ENCODE assay signal across 16 cellular contexts in the genomic region with DNA sequence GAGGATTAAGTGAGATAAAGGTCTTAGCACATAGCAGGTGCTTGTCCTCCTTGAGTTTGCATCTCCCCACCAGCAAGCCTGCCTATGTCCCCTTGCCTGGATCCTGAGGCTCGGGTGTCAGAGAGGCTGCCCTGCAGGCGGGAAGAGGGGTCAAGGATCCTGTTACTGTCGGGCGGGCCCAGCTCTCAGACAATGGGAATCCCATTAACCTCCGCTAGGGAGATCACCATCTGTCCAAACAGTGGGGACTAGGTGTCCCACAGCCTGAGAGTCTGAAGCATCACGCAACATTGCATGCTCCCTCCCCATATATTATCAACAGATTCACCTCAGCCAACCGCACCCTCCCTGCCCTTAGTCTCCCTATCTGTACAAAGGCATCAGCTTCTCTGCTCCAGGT.
"Had no signal": no experiment of that assay in that cellular context is flagged by ENCODE, and none has a peak within 500 bp of the region (broad histone marks: within the 10 kb centered on the region; RNA-seq: fewer than 3 reads in every experiment).

No MANE protein-coding gene starts in this region.

- H3K4me1 Mint-ChIP-seq: activated B cell treated with CpG ODN at 0.5 μM for 24 hours; activated T-helper 17 cell treated with anti-CD3 and anti-CD28 coated beads, Interleukin-2, amount 50 U/mL, for 72 hours had no signal

- H3K27ac Mint-ChIP-seq: activated B cell treated with CpG ODN at 0.5 μM for 24 hours; activated T-helper 17 cell treated with anti-CD3 and anti-CD28 coated beads, Interleukin-2, amount 50 U/mL, for 72 hours; stimulated activated naive CD8-positive, alpha-beta T cell treated with anti-CD3 and anti-CD28 coated beads, Interleukin-15, Interleukin-2, amounts not matched to agents 100 ng/mL and 50 ng/mL, for 24 hours had no signal

- DNase-seq: activated B cell treated with CpG ODN at 0.5 μM for 24 hours; activated CD4-positive, alpha-beta T cell treated with anti-CD3 and anti-CD28 coated beads for 48 hours; activated naive CD4-positive, alpha-beta T cell treated with Interleukin-2 at 50 U/mL for 16 hours; anterior cingulate cortex; cerebellar nuclear complex; dermis blood vessel endothelial cell; erythroblast; gastrocnemius medialis; heart right ventricle; mesenchymal stem cell; SW 1271; trophoblast cell had no signal

- H3K4me3 Mint-ChIP-seq: activated B cell treated with CpG ODN at 0.5 μM for 24 hours; activated T-helper 17 cell treated with anti-CD3 and anti-CD28 coated beads, Interleukin-2, amount 50 U/mL, for 72 hours; stimulated activated naive CD8-positive, alpha-beta T cell treated with anti-CD3 and anti-CD28 coated beads, Interleukin-15, Interleukin-2, amounts not matched to agents 100 ng/mL and 50 ng/mL, for 24 hours had no signal

- H3K4me3 ChIP-seq: gastrocnemius medialis, heart right ventricle, suprapubic skin had no signal

- H3K4me1 ChIP-seq: gastrocnemius medialis, heart right ventricle, suprapubic skin had no signal

- ATAC-seq: activated T-helper 17 cell treated with anti-CD3 and anti-CD28 coated beads, Interleukin-2, amount 50 U/mL, for 72 hours; gastrocnemius medialis; heart right ventricle; sciatic nerve had no signal

- H3K27ac ChIP-seq: gastrocnemius medialis, heart right ventricle, suprapubic skin had no signal

- H3K36me3 ChIP-seq: gastrocnemius medialis, heart right ventricle, suprapubic skin had no signal

- H3K9me3 ChIP-seq: gastrocnemius medialis, heart right ventricle, suprapubic skin had no signal
